8 cellular contexts compared by ENCODE assay signal in genomic region chr10:119306514-119306951, GRCh38.
A peak's percentile ranks its signal among the peaks of the same experiment; 100 is the strongest.
DNase-seq lines count a peak whose midpoint lies in the region; ATAC-seq and TF ChIP-seq lines count a peak whose summit lies in the region.

No MANE protein-coding gene starts in this region.

- H3K27ac ChIP-seq in lung (ENCODE audit: low read depth in 1 of 2, low read length in 1 of 2): peak overlapping the region in 1 of 2 donors; percentile 75

- H3K4me3 ChIP-seq in lung: no peak overlapping the region

- ATAC-seq in GM18867 (IDR thresholded peaks at IDR 0.05; ENCODE audit: unreplicated experiment) (peak; percentile 73), HG02943 (IDR thresholded peaks at IDR 0.05; ENCODE audit: low read depth, unreplicated experiment) (peak; percentile 75), lung (ENCODE audit: insufficient read depth, low FRiP score) (peak; percentile 30)

- no peaks in the 10 kb centered on the region for H3K9me3 ChIP-seq in lung (ENCODE audit: control insufficient read depth in 2 of 2, insufficient read depth in 1 of 2, low read length in 1 of 2)

- no peak for TF ChIP-seq CTCF in lung (IDR thresholded peaks at IDR 0.05; ENCODE audit: control extremely low read depth, extremely low read depth)

- peaks cover 0 to 39% of the 10 kb centered on the region in 2 donors for H3K4me1 ChIP-seq in lung (ENCODE audit: control insufficient read depth in 2 of 2, insufficient read depth in 2 of 2, low read length in 2 of 2)

- no peaks in the 10 kb centered on the region for H3K27me3 ChIP-seq in lung (ENCODE audit: control insufficient read depth, insufficient read depth)

- WGBS in lung, 2 donors: 32 to 54% methylated on average over 9 of the region's 9 CpGs

- peak; percentile 90 for DNase-seq in RPMI8226
- peak; percentile 61 for DNase-seq in activated gamma-delta T cell treated with anti-CD3 and anti-CD28 coated beads, Interleukin-2, amount 50 U/mL, for 16 hours (ENCODE audit: low read depth)
- DNase-seq in lung (ENCODE audit: low spot score): no peak
- DNase-seq in stimulated activated naive CD4-positive, alpha-beta T cell treated with Interleukin-2 at 50 U/mL for 16 hours (lab: John Stamatoyannopoulos, UW): peak; percentile 56
- no peak for DNase-seq in NCI-H1092 (lab: John Stamatoyannopoulos, UW)
- DNase-seq in cerebellum (ENCODE audit: low spot score): no peak

- no peaks in the 10 kb centered on the region for H3K36me3 ChIP-seq in lung (ENCODE audit: control insufficient read depth in 2 of 2, insufficient read depth in 2 of 2, low read length in 2 of 2)

Comparison
In these comparisons a context has a peak if more than half of its experiments do, and no peak if none do; other contexts are left out.
1. DNase-seq: peak in RPMI8226 (single experiment), activated gamma-delta T cell treated with anti-CD3 and anti-CD28 coated beads, Interleukin-2, amount 50 U/mL, for 16 hours (single experiment) and stimulated activated naive CD4-positive, alpha-beta T cell treated with Interleukin-2 at 50 U/mL for 16 hours (single experiment); none in lung (single experiment), NCI-H1092 (single experiment) and cerebellum (single experiment).
2. Peak in every context shown above with its lines, with median percentiles within 50 percentile points of each other: ATAC-seq.